In genomic region chr11:78290293-78291176, GRCh38 we compare ENCODE assay signal across 11 cellular contexts.
DNase-seq lines count a peak whose midpoint lies in the region; ATAC-seq and TF ChIP-seq lines count a peak whose summit lies in the region.
"Had no signal": no experiment of that assay in that cellular context is flagged by ENCODE, and none has a peak within 500 bp of the region (broad histone marks: within the 10 kb centered on the region; RNA-seq: fewer than 3 reads in every experiment).

No MANE protein-coding gene starts in this region.

- H3K27ac ChIP-seq in adipose tissue (ENCODE audit: low read depth, low read length) (peak overlapping the region; percentile 11), lung (ENCODE audit: low read depth in 1 of 2, low read length in 1 of 2) (peak overlapping the region in 1 of 2 donors; percentile 76), esophagus muscularis mucosa (replicated peaks in 1 of 4) (no peak overlapping the region)
- H3K27ac ChIP-seq: uterus had no signal

- TF ChIP-seq POLR2A in esophagus muscularis mucosa (IDR thresholded peaks at IDR 0.05; ENCODE audit: low read depth): no peak

- H3K4me3 ChIP-seq in lung (no peak overlapping the region), esophagus muscularis mucosa (no peak overlapping the region)
- H3K4me3 ChIP-seq: ascending aorta, uterus had no signal

- ATAC-seq in lung (ENCODE audit: insufficient read depth, low FRiP score) (peak; percentile 77), GM18861 (IDR thresholded peaks at IDR 0.05; ENCODE audit: unreplicated experiment) (no peak)

- DNase-seq in CD1c-positive myeloid dendritic cell (ENCODE audit: extremely low spot score): peak; percentile 96
- DNase-seq in Kasumi-1 (lab: John Stamatoyannopoulos, UW): peak; percentile 98
- peak; percentile 63 for DNase-seq in lung (ENCODE audit: low spot score)
- no peak for DNase-seq in NCI-H82 (lab: John Stamatoyannopoulos, UW)
- DNase-seq in NCI-H510A treated with DMSO at 0.1 percent for 48 hours (lab: John Stamatoyannopoulos, UW): no peak
- no peak for DNase-seq in esophagus muscularis mucosa (ENCODE audit: extremely low spot score)
- DNase-seq: NCI-H2029, uterus had no signal

- H3K27me3 ChIP-seq in lung (ENCODE audit: control insufficient read depth, insufficient read depth) (no peaks in the 10 kb centered on the region), esophagus muscularis mucosa (no peaks in the 10 kb centered on the region)
- H3K27me3 ChIP-seq: ascending aorta, uterus had no signal

- TF ChIP-seq EP300 in esophagus muscularis mucosa (IDR thresholded peaks at IDR 0.05): no peak

- intact Hi-C loops in esophagus muscularis mucosa (cut with DNase I): no loop called here

- TF ChIP-seq CTCF in lung (IDR thresholded peaks at IDR 0.05; ENCODE audit: control extremely low read depth, extremely low read depth): no peak
- TF ChIP-seq CTCF in esophagus muscularis mucosa (IDR thresholded peaks at IDR 0.05): no peak

- WGBS in adipose tissue, 3 donors: 64 to 87% (median 70%) methylated on average over 6 of the region's 6 CpGs
- WGBS in lung, 2 donors: 37 to 57% methylated on average over 6 of the region's 6 CpGs
- WGBS in esophagus muscularis mucosa: 88% methylated on average over 6 of the region's 6 CpGs

- H3K9me3 ChIP-seq in lung (ENCODE audit: control insufficient read depth in 2 of 2, insufficient read depth in 1 of 2, low read length in 1 of 2) (no peaks in the 10 kb centered on the region), esophagus muscularis mucosa (peaks cover 0 to 5% (median 3%) of the 10 kb centered on the region in 4 donors)

- H3K4me1 ChIP-seq in lung (ENCODE audit: control insufficient read depth in 2 of 2, insufficient read depth in 2 of 2, low read length in 2 of 2) (peaks cover 4 to 7% of the 10 kb centered on the region in 2 donors), esophagus muscularis mucosa (peaks cover 0 to 14% (median 0%) of the 10 kb centered on the region in 4 donors)
- H3K4me1 ChIP-seq: ascending aorta, uterus had no signal

- H3K36me3 ChIP-seq in lung (ENCODE audit: control insufficient read depth in 2 of 2, insufficient read depth in 2 of 2, low read length in 2 of 2): no peaks in the 10 kb centered on the region
- H3K36me3 ChIP-seq in esophagus muscularis mucosa: no peaks in the 10 kb centered on the region
- H3K36me3 ChIP-seq: ascending aorta, uterus had no signal

Comparison
In these comparisons a context has a peak if more than half of its experiments do, and no peak if none do; other contexts are left out.
1. DNase-seq: peak in CD1c-positive myeloid dendritic cell (single experiment), Kasumi-1 (2 of 2) and lung (single experiment); none in NCI-H82 (single experiment), NCI-H510A treated with DMSO at 0.1 percent for 48 hours (single experiment) and esophagus muscularis mucosa (single experiment).